ENCODE assay signal across 1 cellular context in genomic region chr19:48713041-48713863, GRCh38.
A peak's percentile ranks its signal among the peaks of the same experiment; 100 is the strongest.
TF ChIP-seq lines count a peak whose summit lies in the region.

No MANE protein-coding gene starts in this region.

TF ChIP-seq in H1, 55 proteins besides CTCF, POLR2A, EP300 and RAD21:
- TF ChIP-seq SAP30 (IDR thresholded peaks at IDR 0.05; ENCODE audit: insufficient read depth, insufficient replicate concordance, low read length): peak; percentile 87
- TF ChIP-seq SUZ12 (IDR thresholded peaks at IDR 0.05; ENCODE audit: low read length): no peak
- no peak for TF ChIP-seq HDAC6 (IDR thresholded peaks at IDR 0.05; ENCODE audit: low read depth, low read length)
- no peak for TF ChIP-seq JUND (IDR thresholded peaks at IDR 0.05; ENCODE audit: low read length)
- TF ChIP-seq TAF1 (IDR thresholded peaks at IDR 0.05; ENCODE audit: low read depth, low read length): 0 out of 2 replicates have a peak, but pooled peaks have one; percentile 39
- TF ChIP-seq CBX5 (IDR thresholded peaks at IDR 0.05; ENCODE audit: low read depth, low read length): no peak
- TF ChIP-seq KDM1A (IDR thresholded peaks at IDR 0.05; ENCODE audit: borderline replicate concordance, low read length): peak; percentile 9; the same call in 1 of the 2 replicates
- 0 out of 4 replicates have a peak, but pooled peaks of 1 of the 2 experiments have one; percentile 28 for TF ChIP-seq SIN3A (conservative IDR thresholded peaks at IDR 0.05 in 1 of 2, IDR thresholded peaks at IDR 0.05 in 1 of 2; ENCODE audit: low read depth in 1 of 2, low read length in 2 of 2)
